Comparison of ENCODE assay signal across 15 cellular contexts in genomic region chr15:29885183-29885582, GRCh38.
"Had no signal": no experiment of that assay in that cellular context is flagged by ENCODE, and none has a peak within 500 bp of the region (broad histone marks: within the 10 kb centered on the region; RNA-seq: fewer than 3 reads in every experiment).

No MANE protein-coding gene starts in this region.

- H3K4me1 ChIP-seq: right lobe of liver had no signal

- H3K36me3 Mint-ChIP-seq: activated naive CD8-positive, alpha-beta T cell; brain; naive B cell had no signal

- ATAC-seq: esophagus mucosa; stimulated activated naive CD8-positive, alpha-beta T cell treated with anti-CD3 and anti-CD28 coated beads, Interleukin-15, Interleukin-2, amounts not matched to agents 100 U/mL and 50 U/mL, for 24 hours had no signal

- H3K27ac ChIP-seq: right lobe of liver, testis had no signal

- H3K4me3 Mint-ChIP-seq: activated CD4-positive, alpha-beta memory T cell treated with anti-CD3 and anti-CD28 coated beads, Interleukin-2, amount 10 ng/mL, durations not matched to agents 7 days and 5 days; activated naive CD8-positive, alpha-beta T cell; brain; naive B cell had no signal

- H3K9me3 Mint-ChIP-seq: activated CD4-positive, alpha-beta memory T cell treated with anti-CD3 and anti-CD28 coated beads, Interleukin-2, amount 10 ng/mL, durations not matched to agents 7 days and 5 days; brain; naive B cell had no signal

- H3K4me3 ChIP-seq: right lobe of liver, testis, uterus had no signal

- H3K27ac Mint-ChIP-seq: activated CD4-positive, alpha-beta memory T cell treated with anti-CD3 and anti-CD28 coated beads, Interleukin-2, amount 10 ng/mL, durations not matched to agents 7 days and 5 days; activated naive CD8-positive, alpha-beta T cell; brain; naive B cell had no signal

- H3K27me3 ChIP-seq: right lobe of liver, testis, uterus had no signal

- H3K36me3 ChIP-seq: right lobe of liver, uterus had no signal

- H3K9me3 ChIP-seq: right lobe of liver, testis, uterus had no signal

- H3K27me3 Mint-ChIP-seq: brain had no signal

- DNase-seq: activated CD4-positive, alpha-beta memory T cell treated with anti-CD3 and anti-CD28 coated beads, Interleukin-2, amount 10 ng/mL, durations not matched to agents 7 days and 5 days; activated gamma-delta T cell; activated T-cell treated with anti-CD3 and anti-CD28 coated beads, Interleukin-2, amount 50 U/mL, for 48 hours; amygdala; cerebellar nuclear complex; naive B cell; nucleus accumbens; right lobe of liver; stimulated activated CD4-positive, alpha-beta T cell treated with anti-CD3 and anti-CD28 coated beads, Interleukin-12 subunit alpha, Interleukin-12 subunit beta, amount 100 ng/mL, for 4 hours; stimulated activated naive CD8-positive, alpha-beta T cell treated with anti-CD3 and anti-CD28 coated beads, Interleukin-15, Interleukin-2, amounts not matched to agents 100 U/mL and 50 U/mL, for 24 hours; testis; uterus had no signal

- H3K4me1 Mint-ChIP-seq: activated CD4-positive, alpha-beta memory T cell treated with anti-CD3 and anti-CD28 coated beads, Interleukin-2, amount 10 ng/mL, durations not matched to agents 7 days and 5 days; naive B cell had no signal
